ENCODE assay signal across 19 cellular contexts in genomic region chr20:34712525-34713192, GRCh38. TPM values are rescaled to one million over a fixed set of nuclear protein-coding genes. Genes with fewer than 3 reads are reported as not detected.
DNase-seq lines count a peak whose midpoint lies in the region; ATAC-seq and TF ChIP-seq lines count a peak whose summit lies in the region.
"Had no signal": no experiment of that assay in that cellular context is flagged by ENCODE, and none has a peak within 500 bp of the region (broad histone marks: within the 10 kb centered on the region; RNA-seq: fewer than 3 reads in every experiment).

No MANE protein-coding gene starts in this region.

- CTCF ChIA-PET in IMR-90 (lab: Yijun Ruan, JAX): interaction anchor here (1.0 to 1.4 kb wide), 3 partner anchors 9 to 122 kb away, joined by 4 to 10 read pairs (median 8); no protein-coding TSS in a partner anchor

- H3F3A ChIP-seq in GM23338 (replicated peaks; ENCODE audit: low read depth): 0 out of 2 replicates have a peak, but pooled peaks cover 3% of the 10 kb centered on the region

- no peaks in the 10 kb centered on the region for H3K9me2 ChIP-seq in GM23338 (ENCODE audit: insufficient read depth)

- peak overlapping the region; percentile 19 for H3K18ac ChIP-seq in IMR-90 (ENCODE audit: low read depth, low read length)

- peak overlapping the region; percentile 47 for H2AK9ac ChIP-seq in IMR-90 (replicated peaks; ENCODE audit: low read depth, low read length, poor library complexity)

- H2AFZ ChIP-seq in ACC112 (ENCODE audit: low read length, unreplicated experiment) (no peak overlapping the region), IMR-90 (replicated peaks; ENCODE audit: low read length, poor library complexity) (peak overlapping the region; percentile 61), GM23338 (no peak overlapping the region)

- dilution Hi-C loops in IMR-90 (cut with HindIII; ENCODE audit: low sequenced_read_pairs, unreplicated experiment): no loop called here

- H3K79me1 ChIP-seq in IMR-90 (ENCODE audit: low read depth in 1 of 2, low read length in 2 of 2): peaks cover 0 to 51% of the 10 kb centered on the region in 2 experiments; a peak in 2 of 4 replicates

- H3K4me3 Mint-ChIP-seq in mesothelial cell of epicardium (no peak overlapping the region), GM23338 (no peak overlapping the region)
- H3K4me3 Mint-ChIP-seq: activated CD8-positive, alpha-beta T cell treated with anti-CD3 and anti-CD28 coated beads for 36 hours; activated T-helper 17 cell treated with anti-CD3 and anti-CD28 coated beads, Interleukin-2, amount 50 U/mL, for 72 hours; B cell had no signal

- H3K9ac ChIP-seq in IMR-90 (ENCODE audit: low read depth, low read length): no peak overlapping the region

- POLR2A ChIA-PET in IMR-90 (lab: Charles Lee; ENCODE audit: unreplicated experiment): no interaction called here

- in situ Hi-C loops in IMR-90 (cut with MboI; ENCODE audit: low sequenced_read_pairs): loop anchor here (10.0 kb wide), 1 partner anchor 408 kb away; the partner anchor contains the start of gene AHCY

- no peak for TF ChIP-seq CTCF in IMR-90 (conservative IDR thresholded peaks at IDR 0.05; ENCODE audit: low read depth, low read length)
- TF ChIP-seq CTCF in mesothelial cell of epicardium (IDR thresholded peaks at IDR 0.05; ENCODE audit: unreplicated experiment): no peak
- no peak for TF ChIP-seq CTCF in vagina (IDR thresholded peaks at IDR 0.05)
- no peak for TF ChIP-seq CTCF in GM23338 (conservative IDR thresholded peaks at IDR 0.05; ENCODE audit: low read depth in 2 of 2)

- H3K4me2 ChIP-seq in IMR-90 (ENCODE audit: low read depth, low read length) (no peak overlapping the region; the same call in 1 of the 2 replicates), GM23338 (no peak overlapping the region)

- H3K36me3 ChIP-seq in ACC112 (ENCODE audit: insufficient read depth, low read length) (peaks cover 5% of the 10 kb centered on the region), IMR-90 (ENCODE audit: control insufficient read depth, insufficient read depth, low read length) (peaks cover 25% of the 10 kb centered on the region), vagina (peaks cover 4 to 20% of the 10 kb centered on the region in 2 donors), GM23338 (ENCODE audit: insufficient read depth) (no peaks in the 10 kb centered on the region)

- H4K91ac ChIP-seq in IMR-90 (ENCODE audit: insufficient read depth, low read depth, low read length): peak overlapping the region; percentile 40; the same call in 1 of the 2 replicates

- DNase-seq in IMR-90 (no peak), caudate nucleus (lab: John Stamatoyannopoulos, UW) (no peak), mesothelial cell of epicardium (ENCODE audit: low spot score in 2 of 2, unreplicated experiment in 2 of 2) (no peak), vagina (ENCODE audit: extremely low spot score in 2 of 2) (no peak), GM23338 (ENCODE audit: low spot score) (no peak), NCI-H82 (lab: John Stamatoyannopoulos, UW) (no peak)
- DNase-seq: GDM1, H7, mesendoderm, NCI-H1436 treated with DMSO at 0.1 percent for 48 hours had no signal

- H4K20me1 ChIP-seq in IMR-90 (ENCODE audit: insufficient read depth, low read length) (peaks cover 24% of the 10 kb centered on the region; the same call in 1 of the 2 replicates), GM23338 (replicated peaks; ENCODE audit: insufficient read depth) (no peaks in the 10 kb centered on the region)

- H3K4me1 ChIP-seq in ACC112 (ENCODE audit: control insufficient read depth, insufficient read depth, low read length, unreplicated experiment): peaks cover 30% of the 10 kb centered on the region
- peaks cover 18% of the 10 kb centered on the region for H3K4me1 ChIP-seq in IMR-90 (ENCODE audit: control insufficient read depth, insufficient read depth, low read length)
- peaks cover 9% of the 10 kb centered on the region for H3K4me1 ChIP-seq in vagina
- H3K4me1 ChIP-seq in GM23338 (ENCODE audit: insufficient read depth): peaks cover 9% of the 10 kb centered on the region; the same call in 1 of the 2 replicates

- H3K27ac Mint-ChIP-seq in mesothelial cell of epicardium (peak overlapping the region; percentile 82), GM23338 (no peak overlapping the region)
- H3K27ac Mint-ChIP-seq: B cell had no signal

- peak overlapping the region; percentile 80 for H2BK20ac ChIP-seq in IMR-90 (ENCODE audit: low read depth, low read length)

- TSS peak; percentile 50 for BruUV-seq in IMR-90 (replicated peaks; lab: Mats Ljungman, UMichigan)

- H3K36me3 Mint-ChIP-seq in mesothelial cell of epicardium: peaks cover 17% of the 10 kb centered on the region
- no peaks in the 10 kb centered on the region for H3K36me3 Mint-ChIP-seq in GM23338 (ENCODE audit: low read depth)

- peak overlapping the region in 1 of 2 experiments; percentile 13; a peak in 1 of 4 replicates for H4K8ac ChIP-seq in IMR-90 (ENCODE audit: low read depth in 2 of 2, low read length in 2 of 2)

- H3K4ac ChIP-seq in IMR-90 (ENCODE audit: low read depth, low read length): peak overlapping the region; percentile 91

- H3K27me3 Mint-ChIP-seq in mesothelial cell of epicardium (ENCODE audit: low read depth) (peaks cover 14% of the 10 kb centered on the region), GM23338 (ENCODE audit: insufficient read depth, low read depth, poor library complexity) (peaks cover 29% of the 10 kb centered on the region)
- H3K27me3 Mint-ChIP-seq: activated CD8-positive, alpha-beta T cell treated with anti-CD3 and anti-CD28 coated beads for 36 hours; activated T-helper 17 cell treated with anti-CD3 and anti-CD28 coated beads, Interleukin-2, amount 50 U/mL, for 72 hours; B cell had no signal

- H2BK120ac ChIP-seq in IMR-90 (ENCODE audit: low read depth, low read length): peak overlapping the region; percentile 73

- peak overlapping the region; percentile 26; the same call in 1 of the 3 replicates for H2BK15ac ChIP-seq in IMR-90 (ENCODE audit: low read depth, low read length)

- H2BK5ac ChIP-seq in IMR-90 (ENCODE audit: low read depth, low read length, poor library complexity, severe bottlenecking): peak overlapping the region; percentile 84

- H3K9me3 ChIP-seq in IMR-90 (ENCODE audit: control insufficient read depth, insufficient read depth, low read length): no peaks in the 10 kb centered on the region
- H3K9me3 ChIP-seq in vagina: no peaks in the 10 kb centered on the region
- H3K9me3 ChIP-seq: gastroesophageal sphincter, testis had no signal

- no peak overlapping the region for H3K56ac ChIP-seq in IMR-90 (ENCODE audit: extremely low read depth, insufficient read depth, low read length)

- no peak for TF ChIP-seq RAD21 in IMR-90 (IDR thresholded peaks at IDR 0.05; ENCODE audit: low read length)

- H3K79me2 ChIP-seq in ACC112 (ENCODE audit: control insufficient read depth, insufficient read depth, low read length, unreplicated experiment) (no peaks in the 10 kb centered on the region), GM23338 (replicated peaks; ENCODE audit: insufficient read depth) (no peaks in the 10 kb centered on the region)

- H2AK5ac ChIP-seq in IMR-90 (ENCODE audit: low read depth, low read length): peak overlapping the region; percentile 92

- TF ChIP-seq POLR2A in IMR-90 (IDR thresholded peaks at IDR 0.05; ENCODE audit: low read depth, low read length): no peak
- no peak for TF ChIP-seq POLR2A in vagina (IDR thresholded peaks at IDR 0.05)

- H3K27ac ChIP-seq in ACC112 (ENCODE audit: low read depth, low read length) (peak overlapping the region; percentile 63), IMR-90 (ENCODE audit: insufficient read depth, low read length) (peak overlapping the region; percentile 72), caudate nucleus (ENCODE audit: low read depth, low read length) (peak overlapping the region; percentile 28), vagina (no peak overlapping the region), GM23338 (ENCODE audit: low read depth) (no peak overlapping the region)
- H3K27ac ChIP-seq: SK-N-MC, testis had no signal

- peak overlapping the region; percentile 77 for H3K14ac ChIP-seq in IMR-90 (replicated peaks; ENCODE audit: low read depth, low read length)

- intact Hi-C loops in IMR-90 (cut with micrococcal nuclease): no loop called here
- intact Hi-C loops in vagina (cut with DNase I): no loop called here

- H3K4me3 ChIP-seq in ACC112 (ENCODE audit: low read depth, low read length): no peak overlapping the region
- no peak overlapping the region for H3K4me3 ChIP-seq in IMR-90 (ENCODE audit: insufficient read depth, low read depth, low read length)
- no peak overlapping the region for H3K4me3 ChIP-seq in vagina
- no peak overlapping the region for H3K4me3 ChIP-seq in GM23338
- H3K4me3 ChIP-seq: gastroesophageal sphincter, SK-N-MC, skin epidermis, testis had no signal

- H3K23ac ChIP-seq in IMR-90 (ENCODE audit: low read depth, low read length): peak overlapping the region; percentile 79

- ATAC-seq in IMR-90 (ENCODE audit: low read depth) (no peak), GM23338 (no peak), GM21576 (IDR thresholded peaks at IDR 0.05; ENCODE audit: unreplicated experiment) (no peak)
- ATAC-seq: activated CD8-positive, alpha-beta T cell treated with anti-CD3 and anti-CD28 coated beads for 36 hours; gastroesophageal sphincter had no signal

- no peak overlapping the region; the same call in 1 of the 2 replicates for H4K5ac ChIP-seq in IMR-90 (ENCODE audit: low read depth, low read length)

- peaks cover 30% of the 10 kb centered on the region for H3K9me1 ChIP-seq in IMR-90 (ENCODE audit: insufficient read depth, low read length)

- no peaks in the 10 kb centered on the region for H3K9me3 Mint-ChIP-seq in mesothelial cell of epicardium
- H3K9me3 Mint-ChIP-seq in GM23338: no peaks in the 10 kb centered on the region; the same call in 2 of the 3 replicates
- H3K9me3 Mint-ChIP-seq: activated CD8-positive, alpha-beta T cell treated with anti-CD3 and anti-CD28 coated beads for 36 hours; activated T-helper 17 cell treated with anti-CD3 and anti-CD28 coated beads, Interleukin-2, amount 50 U/mL, for 72 hours had no signal

- no peaks in the 10 kb centered on the region for H3K27me3 ChIP-seq in ACC112 (ENCODE audit: insufficient read depth, low read length)
- no peaks in the 10 kb centered on the region for H3K27me3 ChIP-seq in IMR-90 (ENCODE audit: control insufficient read depth, insufficient read depth, low read length)
- no peaks in the 10 kb centered on the region for H3K27me3 ChIP-seq in vagina
- peaks cover 25% of the 10 kb centered on the region for H3K27me3 ChIP-seq in GM23338 (ENCODE audit: insufficient read depth)
- H3K27me3 ChIP-seq: gastroesophageal sphincter, testis had no signal

- WGBS in IMR-90 (ENCODE audit: extremely low coverage in 2 of 2, insufficient read length in 1 of 2), 2 experiments: no CpG with 5 or more reads among the region's 5 CpGs

- peaks cover 18% of the 10 kb centered on the region for H3K4me1 Mint-ChIP-seq in mesothelial cell of epicardium
- H3K4me1 Mint-ChIP-seq in GM23338: peaks cover 10% of the 10 kb centered on the region; the same call in 2 of the 3 replicates

RNA-seq across cellular contexts. Expression of gene TP53INP2, which starts 8.5 kb away (rescaled TPM):
- total RNA-seq in IMR-90 (2012; rRNA removed) (1.1 and 1.3 TPM in 2 replicates), mesothelial cell of epicardium (11.8 to 13.1 TPM (median 12.0 TPM) in 3 replicates), vagina (14.5 TPM)
- polyA plus RNA-seq in IMR-90 (2012; rRNA removed) (6.8 and 7.4 TPM in 2 replicates), GM23338 (2016; fragmentation: Nextera tagmentation; extraction: Ambion mirVana) (2.4 and 2.7 TPM in 2 replicates)
- 4.7 and 5.8 TPM in 2 replicates for polyA plus RNA-seq in IMR-90 (2012; cell fraction: cytosol; rRNA removed)
- 19.6 and 42.6 TPM in 2 replicates for polyA plus RNA-seq in IMR-90 (2012; cell fraction: nucleus; rRNA removed; ENCODE audit: low replicate concordance)
- 3.3 and 3.8 TPM in 2 replicates for total RNA-seq in GM23338 (2014; rRNA removed; shearing (Covaris generic))

RNA-seq across cellular contexts. Expression of gene PIGU, which starts 35.8 kb away (rescaled TPM):
- total RNA-seq in IMR-90 (2012; rRNA removed): 11.1 and 16.1 TPM in 2 replicates
- polyA plus RNA-seq in IMR-90 (2012; rRNA removed): 31.1 and 32.4 TPM in 2 replicates
- 18.5 and 21.3 TPM in 2 replicates for polyA plus RNA-seq in IMR-90 (2012; cell fraction: cytosol; rRNA removed)
- polyA plus RNA-seq in IMR-90 (2012; cell fraction: nucleus; rRNA removed; ENCODE audit: low replicate concordance): 9.5 and 16.5 TPM in 2 replicates
- 31.7 to 34.1 TPM (median 32.6 TPM) in 3 replicates for total RNA-seq in mesothelial cell of epicardium
- 12.3 TPM for total RNA-seq in vagina
- total RNA-seq in GM23338 (2014; rRNA removed; shearing (Covaris generic)): 28.9 and 31.3 TPM in 2 replicates
- 22.4 and 24.3 TPM in 2 replicates for polyA plus RNA-seq in GM23338 (2016; fragmentation: Nextera tagmentation; extraction: Ambion mirVana)

Comparison
In these comparisons a context has a peak if more than half of its experiments do, and no peak if none do; other contexts are left out.
1. H3K27ac ChIP-seq: peak in ACC112 (single experiment), IMR-90 (single experiment) and caudate nucleus (single experiment); none in vagina (single experiment) and GM23338 (single experiment).